In genomic region chr22:42613869-42614268, GRCh38 we compare ENCODE assay signal across 8 cellular contexts. TPM values are rescaled to one million over a fixed set of nuclear protein-coding genes. Genes with fewer than 3 reads are reported as not detected.
DNase-seq lines count a peak whose midpoint lies in the region; ATAC-seq and TF ChIP-seq lines count a peak whose summit lies in the region.

No MANE protein-coding gene starts in this region.

- CTCF ChIA-PET in RWPE1 (lab: Yijun Ruan, JAX) = interaction anchor here (0.8 kb wide), 1 partner anchor 34 kb away, joined by 3 read pairs; no protein-coding TSS in a partner anchor

- no peaks in the 10 kb centered on the region for H3K9me3 Mint-ChIP-seq in activated T-cell treated with anti-CD3 and anti-CD28 coated beads, Interleukin-2, amount 50 U/mL, for 4 hours

- TF ChIP-seq CTCF in RWPE1 (conservative IDR thresholded peaks at IDR 0.05; ENCODE audit: low read depth) (no peak), epithelial cell of esophagus (IDR thresholded peaks at IDR 0.05; ENCODE audit: insufficient read depth, low read depth, low read length, missing control alignments) (no peak), ovary (IDR thresholded peaks at IDR 0.05) (no peak)

- H3K27me3 Mint-ChIP-seq in activated T-cell treated with anti-CD3 and anti-CD28 coated beads, Interleukin-2, amount 50 U/mL, for 4 hours (ENCODE audit: low read depth) = no peaks in the 10 kb centered on the region

- DNase-seq in activated T-cell treated with anti-CD3 and anti-CD28 coated beads, Interleukin-2, amount 50 U/mL, for 4 hours = no peak
- no peak for DNase-seq in activated T-cell treated with anti-CD3 and anti-CD28 coated beads, Interleukin-2, amount 50 U/mL, for 48 hours
- DNase-seq in RWPE1 (ENCODE audit: low spot score) (no peak), epithelial cell of esophagus (ENCODE audit: low read depth) (peak; percentile 53), ovary (no peak), SK-N-DZ (ENCODE audit: low spot score) (no peak)

- no peak for TF ChIP-seq EP300 in ovary (IDR thresholded peaks at IDR 0.05)

- peaks cover 19% of the 10 kb centered on the region for H3K4me1 ChIP-seq in ovary (ENCODE audit: insufficient read depth)

- TF ChIP-seq POLR2A in ovary (IDR thresholded peaks at IDR 0.05) = no peak

- peak; percentile 0 to 4 for ATAC-seq in activated T-cell treated with anti-CD3 and anti-CD28 coated beads, Interleukin-2, amount 50 U/mL, for 4 hours
- ATAC-seq in HG02763 (IDR thresholded peaks at IDR 0.05; ENCODE audit: unreplicated experiment) (no peak), GM21381 (IDR thresholded peaks at IDR 0.05; ENCODE audit: unreplicated experiment) (no peak)

- peaks cover 52% of the 10 kb centered on the region for H3K4me1 Mint-ChIP-seq in activated T-cell treated with anti-CD3 and anti-CD28 coated beads, Interleukin-2, amount 50 U/mL, for 4 hours (ENCODE audit: low read depth)

- peaks cover 14% of the 10 kb centered on the region for H3K36me3 Mint-ChIP-seq in activated T-cell treated with anti-CD3 and anti-CD28 coated beads, Interleukin-2, amount 50 U/mL, for 4 hours (ENCODE audit: insufficient read depth)

- peak overlapping the region; percentile 92 for H3K4me3 Mint-ChIP-seq in activated T-cell treated with anti-CD3 and anti-CD28 coated beads, Interleukin-2, amount 50 U/mL, for 4 hours

- no peaks in the 10 kb centered on the region for H3K27me3 ChIP-seq in ovary

- H3K9me3 ChIP-seq in ovary = no peaks in the 10 kb centered on the region

- H3K4me3 ChIP-seq in epithelial cell of esophagus (ENCODE audit: low read length) (peak overlapping the region; percentile 89), ovary (peak overlapping the region; percentile 89)

- H3K36me3 ChIP-seq in ovary = no peaks in the 10 kb centered on the region

- H3K27ac ChIP-seq in RWPE1 (peak overlapping the region; percentile 100), ovary (peak overlapping the region; percentile 91 to 92)

- intact Hi-C loops in ovary (cut with DNase I) = loop anchor here in 2 of 4 donors (10.0 kb wide), 2 partner anchors 79 to 99 kb away; partner anchors contain the start of gene RRP7A (in 1 of the 2)

- POLR2A ChIA-PET in RWPE1 (lab: Yijun Ruan, JAX; ENCODE audit: low non-redundant PET) = no interaction called here

- 0 to 1% (median 1%) methylated on average over 8 of the region's 8 CpGs for WGBS in ovary, 3 donors

RNA-seq across cellular contexts. Expression of gene POLDIP3, which starts 0.8 kb away (rescaled TPM):
- total RNA-seq in activated T-cell treated with anti-CD3 and anti-CD28 coated beads, Interleukin-2, amount 50 U/mL, for 4 hours = 10 to 100 TPM; 71.8 to 82.6 (median 77.1) TPM
- 100 to 1,000 TPM in 5 of 7 donors, 10 to 100 TPM in 2; 44.0 to 133 (median 103) TPM for total RNA-seq in ovary
- polyA plus RNA-seq in ovary = 100 to 1,000 TPM in 1 of 2 donors, 10 to 100 TPM in 1; 69.1 to 125 TPM
- polyA plus RNA-seq in SK-N-DZ (2014; cell fraction: cytosol; rRNA removed) = 55.6 and 60.6 TPM in 2 replicates
- polyA plus RNA-seq in SK-N-DZ (2014; cell fraction: nucleus; rRNA removed) = 39.9 and 52.2 TPM in 2 replicates

RNA-seq across cellular contexts. Expression of gene ATP5MGL, which starts 26.5 kb away (rescaled TPM):
- total RNA-seq in activated T-cell treated with anti-CD3 and anti-CD28 coated beads, Interleukin-2, amount 50 U/mL, for 4 hours = 1 to 10 TPM in 2 of 3 donors, under 1 TPM in 1; 0.71 to 1.2 (median 1.2) TPM
- under 1 TPM in 5 of 7 donors, not detected in 2; 0.30 to 0.91 (median 0.54) TPM for total RNA-seq in ovary
- not detected for polyA plus RNA-seq in ovary
- polyA plus RNA-seq in SK-N-DZ (2014; cell fraction: cytosol; rRNA removed) = not detected in 2 replicates
- polyA plus RNA-seq in SK-N-DZ (2014; cell fraction: nucleus; rRNA removed) = not detected in 2 replicates

RNA-seq across cellular contexts. Expression of gene CYB5R3, which starts 35.3 kb away (rescaled TPM):
- total RNA-seq in activated T-cell treated with anti-CD3 and anti-CD28 coated beads, Interleukin-2, amount 50 U/mL, for 4 hours = 10 to 100 TPM; 58.5 to 74.2 (median 73.8) TPM
- total RNA-seq in ovary = 100 to 1,000 TPM in 5 of 7 donors, 10 to 100 TPM in 2; 56.9 to 279 (median 228) TPM
- polyA plus RNA-seq in ovary = 100 to 1,000 TPM; 224 to 231 TPM
- 55.6 and 62.0 TPM in 2 replicates for polyA plus RNA-seq in SK-N-DZ (2014; cell fraction: cytosol; rRNA removed)
- 24.7 and 29.8 TPM in 2 replicates for polyA plus RNA-seq in SK-N-DZ (2014; cell fraction: nucleus; rRNA removed)

Comparison
In these comparisons a context has a peak if more than half of its experiments do, and no peak if none do; other contexts are left out.
1. ATAC-seq: peak in activated T-cell treated with anti-CD3 and anti-CD28 coated beads, Interleukin-2, amount 50 U/mL, for 4 hours (2 of 2); none in HG02763 (single experiment) and GM21381 (single experiment).